Comparison of ENCODE assay signal across 13 cellular contexts in the genomic region with DNA sequence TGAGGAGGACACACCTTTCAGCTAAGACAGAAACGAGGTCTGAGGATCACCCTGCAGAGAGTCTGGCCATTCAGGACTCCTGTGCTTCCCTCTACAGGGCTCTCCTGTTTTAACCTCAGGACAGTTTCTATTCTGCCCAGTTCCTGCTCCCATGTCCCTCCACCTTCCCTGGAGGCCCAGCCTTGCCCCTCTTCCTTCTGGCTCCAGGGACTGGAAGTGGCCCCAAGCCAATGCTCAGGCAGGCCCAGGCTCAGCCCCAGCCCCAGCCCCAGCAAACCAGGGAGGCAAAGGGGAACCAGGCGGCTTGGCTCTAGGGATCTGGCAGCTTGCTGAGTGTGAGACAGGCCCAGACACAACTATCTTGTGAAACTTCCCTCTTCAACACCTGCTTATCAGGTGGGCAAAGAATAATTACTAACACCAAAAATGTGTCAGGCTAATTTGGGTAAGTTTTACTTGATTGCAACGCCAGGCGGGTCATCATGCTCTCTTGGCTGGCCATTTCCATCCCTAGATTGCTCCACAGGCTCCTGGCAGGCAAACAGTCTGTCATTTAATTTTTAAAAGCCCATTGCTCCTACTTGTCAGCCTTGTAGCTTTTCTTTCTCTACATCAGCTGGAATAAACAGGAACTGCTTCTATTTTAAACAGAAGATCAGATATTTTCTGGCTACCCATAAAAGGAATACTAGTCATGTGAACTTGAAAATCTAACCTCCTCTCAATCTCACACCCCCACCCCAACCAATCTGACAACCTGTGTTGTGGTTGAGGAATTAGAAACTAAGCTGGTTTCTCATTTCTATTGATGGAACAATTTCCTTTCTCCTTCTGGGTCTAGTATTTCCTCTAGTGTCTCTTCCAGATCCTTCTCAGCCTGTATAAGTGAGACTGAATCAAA. TPM values are rescaled to one million over a fixed set of nuclear protein-coding genes. Genes with fewer than 3 reads are reported as not detected.
A peak's percentile ranks its signal among the peaks of the same experiment; 100 is the strongest.
DNase-seq lines count a peak whose midpoint lies in the region; ATAC-seq and TF ChIP-seq lines count a peak whose summit lies in the region.
"Had no signal": no experiment of that assay in that cellular context is flagged by ENCODE, and none has a peak within 500 bp of the region (broad histone marks: within the 10 kb centered on the region; RNA-seq: fewer than 3 reads in every experiment).

No MANE protein-coding gene starts in this region.

- peaks cover 2% of the 10 kb centered on the region for H3K9me3 Mint-ChIP-seq in CD4-positive, alpha-beta T cell
- H3K9me3 Mint-ChIP-seq in WTC11, result peaks cover 10% of the 10 kb centered on the region
- no peaks in the 10 kb centered on the region for H3K9me3 Mint-ChIP-seq in immature natural killer cell

- H3K36me3 ChIP-seq in adrenal gland (replicated peaks in 1 of 2) (peaks cover 0 to 1% of the 10 kb centered on the region in 2 donors), tibial artery (peaks cover 6 to 39% (median 25%) of the 10 kb centered on the region in 3 donors)

- H3K36me3 Mint-ChIP-seq in CD4-positive, alpha-beta T cell (ENCODE audit: low read depth), result peaks cover 43% of the 10 kb centered on the region
- H3K36me3 Mint-ChIP-seq in WTC11 (peaks cover 14% of the 10 kb centered on the region), immature natural killer cell (peaks cover 29 to 45% (median 32%) of the 10 kb centered on the region in 3 donors)

- intact Hi-C loops in CD4-positive, alpha-beta T cell (cut with DNase I, micrococcal nuclease), result no loop called here
- intact Hi-C loops in adrenal gland (cut with DNase I), result no loop called here
- intact Hi-C loops in tibial artery (cut with DNase I; ENCODE audit: low total_unique reads), result loop anchor here (5.0 kb wide), 1 partner anchor 240 kb away; no protein-coding TSS in a partner anchor

- DNase-seq in CD4-positive, alpha-beta T cell, result no peak
- DNase-seq in WTC11 (ENCODE audit: low spot score) (no peak), immature natural killer cell (no peak), adrenal gland (no peak), epidermal melanocyte (ENCODE audit: insufficient read length, low spot score) (no peak), occipital lobe (lab: John Stamatoyannopoulos, UW) (no peak), tibial artery (no peak)
- DNase-seq: C1 segment of cervical spinal cord, cortex of kidney, NCI-H1930 had no signal

- no peaks in the 10 kb centered on the region for H3K4me1 ChIP-seq in adrenal gland (replicated peaks in 1 of 2)
- H3K4me1 ChIP-seq in tibial artery, result no peaks in the 10 kb centered on the region

- H3K4me3 Mint-ChIP-seq in CD4-positive, alpha-beta T cell, result peak overlapping the region; percentile 56
- H3K4me3 Mint-ChIP-seq in WTC11 (no peak overlapping the region), immature natural killer cell (no peak overlapping the region)

- no peaks in the 10 kb centered on the region for H3K27me3 Mint-ChIP-seq in CD4-positive, alpha-beta T cell
- no peaks in the 10 kb centered on the region for H3K27me3 Mint-ChIP-seq in WTC11 (ENCODE audit: low read depth)
- H3K27me3 Mint-ChIP-seq in immature natural killer cell (ENCODE audit: low read depth in 3 of 3), result no peaks in the 10 kb centered on the region

- peak overlapping the region; percentile 80 for H3K27ac Mint-ChIP-seq in CD4-positive, alpha-beta T cell
- H3K27ac Mint-ChIP-seq in WTC11 (peak overlapping the region; percentile 43; the same call in 1 of the 2 replicates), immature natural killer cell (peak overlapping the region in 5 of 6 donors; percentile 11 to 76 (median 44))

- H3K9me3 ChIP-seq in CD4-positive, alpha-beta T cell (ENCODE audit: control insufficient read depth, low read length), result no peaks in the 10 kb centered on the region
- H3K9me3 ChIP-seq in adrenal gland (replicated peaks in 1 of 3) (no peaks in the 10 kb centered on the region), tibial artery (no peaks in the 10 kb centered on the region)
- H3K9me3 ChIP-seq: upper lobe of left lung had no signal

- CTCF ChIA-PET in CD4-positive, alpha-beta T cell (lab: Charles Lee), result interaction anchor here (1.2 to 1.5 kb wide), 2 partner anchors 40 to 146 kb away, joined by 3 read pairs; no protein-coding TSS in a partner anchor
- CTCF ChIA-PET in WTC11 (lab: Charles Lee), result interaction anchor here (0.8 to 1.3 kb wide), 4 partner anchors 16 to 325 kb away, joined by 3 to 5 read pairs (median 3); a partner anchor contains a TSS

- TF ChIP-seq POLR2A in adrenal gland (IDR thresholded peaks at IDR 0.05), result no peak

- TF ChIP-seq CTCF in CD4-positive, alpha-beta T cell (IDR thresholded peaks at IDR 0.05), result no peak
- no peak for TF ChIP-seq CTCF in WTC11 (IDR thresholded peaks at IDR 0.05)
- no peak for TF ChIP-seq CTCF in adrenal gland (IDR thresholded peaks at IDR 0.05)
- no peak for TF ChIP-seq CTCF in tibial artery (IDR thresholded peaks at IDR 0.05)

- H3K4me3 ChIP-seq in adrenal gland, result no peak overlapping the region
- no peak overlapping the region for H3K4me3 ChIP-seq in tibial artery
- H3K4me3 ChIP-seq: SK-N-MC, upper lobe of left lung had no signal

- H3K27me3 ChIP-seq in CD4-positive, alpha-beta T cell (ENCODE audit: control insufficient read depth, insufficient read depth, low read length), result no peaks in the 10 kb centered on the region
- H3K27me3 ChIP-seq in adrenal gland (no peaks in the 10 kb centered on the region), tibial artery (no peaks in the 10 kb centered on the region)
- H3K27me3 ChIP-seq: upper lobe of left lung had no signal

- ATAC-seq in CD4-positive, alpha-beta T cell (ENCODE audit: poor library complexity), result peak; percentile 76
- ATAC-seq in HG03175 (IDR thresholded peaks at IDR 0.05; ENCODE audit: unreplicated experiment) (peak; percentile 56), WTC11 (peak; percentile 89)

- peaks cover 87% of the 10 kb centered on the region for H3K4me1 Mint-ChIP-seq in CD4-positive, alpha-beta T cell (ENCODE audit: low read depth)
- H3K4me1 Mint-ChIP-seq in WTC11 (peaks cover 15% of the 10 kb centered on the region), immature natural killer cell (peaks cover 32 to 33% of the 10 kb centered on the region in 2 donors)

- POLR2A ChIA-PET in CD4-positive, alpha-beta T cell (lab: Charles Lee), result interaction anchor here (0.6 to 4.4 kb wide), 9 partner anchors 10 to 257 kb away, joined by 3 to 27 read pairs (median 3); a partner anchor contains a TSS
- POLR2A ChIA-PET in WTC11 (lab: Charles Lee), result interaction anchor here (1.1 kb wide), 1 partner anchor 84 kb away, joined by 3 read pairs; no protein-coding TSS in a partner anchor

- peak overlapping the region; percentile 26 for H3K27ac ChIP-seq in CD4-positive, alpha-beta T cell (ENCODE audit: low read depth, low read length)
- H3K27ac ChIP-seq in adrenal gland (no peak overlapping the region), tibial artery (no peak overlapping the region)
- H3K27ac ChIP-seq: SK-N-MC, upper lobe of left lung had no signal

- WGBS in adrenal gland, 4 donors, result 88 to 92% (median 90%) methylated on average over 3 to 4 of the region's 4 CpGs

TF ChIP-seq in WTC11, 78 proteins besides CTCF, POLR2A, EP300 and RAD21 (continues in another document):
- TF ChIP-seq, protein P1, sequence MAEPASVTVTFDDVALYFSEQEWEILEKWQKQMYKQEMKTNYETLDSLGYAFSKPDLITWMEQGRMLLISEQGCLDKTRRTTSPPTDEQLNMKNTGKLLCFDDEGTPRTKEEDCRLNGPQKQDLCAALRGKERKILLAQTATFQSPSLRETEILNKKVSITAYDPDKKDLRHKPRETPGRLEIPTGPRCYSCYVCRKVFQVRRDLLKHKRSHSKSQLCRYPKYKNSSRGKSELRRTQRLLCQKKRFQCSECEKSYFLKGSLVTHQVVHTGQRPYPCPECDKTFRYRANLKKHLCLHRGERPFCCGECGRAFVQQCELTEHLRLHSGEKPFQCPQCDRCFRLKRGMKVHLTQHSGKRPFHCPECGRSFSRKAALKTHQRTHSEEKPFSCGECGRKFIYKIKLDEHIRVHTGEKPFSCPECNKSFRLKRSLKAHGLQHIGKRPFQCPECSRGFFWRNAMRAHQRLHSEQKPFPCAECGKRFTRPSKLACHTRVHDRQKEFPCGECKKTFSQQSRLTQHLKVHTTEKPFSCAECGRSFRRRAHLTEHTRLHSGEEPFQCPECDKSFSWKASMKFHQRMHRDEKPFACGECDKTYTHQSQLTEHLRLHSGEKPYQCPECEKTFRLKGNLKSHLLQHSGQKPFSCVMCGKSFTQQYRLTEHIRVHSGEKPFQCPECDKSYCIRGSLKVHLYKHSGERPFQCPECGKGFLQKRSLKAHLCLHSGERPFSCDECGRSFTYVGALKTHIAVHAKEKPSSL (CRISPR knock-in tag; conservative IDR thresholded peaks at IDR 0.05), result no peak
- TF ChIP-seq, protein P2, sequence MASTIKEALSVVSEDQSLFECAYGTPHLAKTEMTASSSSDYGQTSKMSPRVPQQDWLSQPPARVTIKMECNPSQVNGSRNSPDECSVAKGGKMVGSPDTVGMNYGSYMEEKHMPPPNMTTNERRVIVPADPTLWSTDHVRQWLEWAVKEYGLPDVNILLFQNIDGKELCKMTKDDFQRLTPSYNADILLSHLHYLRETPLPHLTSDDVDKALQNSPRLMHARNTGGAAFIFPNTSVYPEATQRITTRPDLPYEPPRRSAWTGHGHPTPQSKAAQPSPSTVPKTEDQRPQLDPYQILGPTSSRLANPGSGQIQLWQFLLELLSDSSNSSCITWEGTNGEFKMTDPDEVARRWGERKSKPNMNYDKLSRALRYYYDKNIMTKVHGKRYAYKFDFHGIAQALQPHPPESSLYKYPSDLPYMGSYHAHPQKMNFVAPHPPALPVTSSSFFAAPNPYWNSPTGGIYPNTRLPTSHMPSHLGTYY (CRISPR knock-in tag; IDR thresholded peaks at IDR 0.05), result no peak

RNA-seq across cellular contexts. Expression of a gene that starts 33.5 kb away (rescaled TPM):
- total RNA-seq in CD4-positive, alpha-beta T cell, result not detected
- total RNA-seq in WTC11 (2021), result 0.18 to 0.42 TPM (median 0.41 TPM) in 3 replicates
- polyA plus RNA-seq in immature natural killer cell, result not detected
- not detected for total RNA-seq in adrenal gland
- polyA plus RNA-seq in adrenal gland, result under 1 TPM in 1 of 3 donors, not detected in 2; 0.24 TPM
- total RNA-seq in occipital lobe, result 0.16 TPM

RNA-seq across cellular contexts. Expression of a gene that starts 33.8 kb away (rescaled TPM):
- total RNA-seq in CD4-positive, alpha-beta T cell, result 10 to 100 TPM; 26.2 to 29.5 TPM
- total RNA-seq in WTC11 (2021), result 32.0 to 37.7 TPM (median 32.9 TPM) in 3 replicates
- polyA plus RNA-seq in immature natural killer cell, result 10 to 100 TPM; 24.0 to 29.0 (median 24.3) TPM
- 10 to 100 TPM; 10.3 to 17.8 (median 15.1) TPM for total RNA-seq in adrenal gland
- 10 to 100 TPM; 15.1 to 23.1 (median 17.0) TPM for polyA plus RNA-seq in adrenal gland
- total RNA-seq in occipital lobe, result 11.5 TPM
